Comparison of ENCODE assay signal across 31 cellular contexts in the genomic region with DNA sequence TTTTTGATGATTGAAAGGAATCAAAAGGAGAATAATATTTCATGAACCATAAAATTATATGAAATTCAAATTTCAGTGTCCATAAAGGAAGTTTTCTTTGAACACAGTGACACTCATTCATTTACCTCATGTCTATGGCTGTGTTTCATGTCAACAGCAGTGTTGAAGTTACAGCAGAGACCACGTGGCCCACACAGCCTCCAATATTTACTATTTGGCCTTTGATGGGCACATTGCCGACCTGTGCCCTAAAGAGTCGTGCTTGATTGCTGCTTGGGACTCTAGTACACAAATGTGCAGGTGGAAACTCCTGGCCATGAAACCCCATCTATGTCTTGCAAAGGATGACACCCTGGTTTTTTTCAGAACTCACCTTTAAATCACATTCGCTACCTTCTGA. TPM values are rescaled to one million over a fixed set of nuclear protein-coding genes. Genes with fewer than 3 reads are reported as not detected.
"Had no signal": no experiment of that assay in that cellular context is flagged by ENCODE, and none has a peak within 500 bp of the region (broad histone marks: within the 10 kb centered on the region; RNA-seq: fewer than 3 reads in every experiment).

No MANE protein-coding gene starts in this region.

- H3K36me3 ChIP-seq: colonic mucosa, esophagus muscularis mucosa, esophagus squamous epithelium, gastrocnemius medialis, gastroesophageal sphincter, heart left ventricle, heart right ventricle had no signal

- H3K27me3 ChIP-seq: colonic mucosa, foreskin keratinocyte, gastrocnemius medialis had no signal

- H3K4me1 ChIP-seq: colonic mucosa, esophagus muscularis mucosa, esophagus squamous epithelium, gastrocnemius medialis, gastroesophageal sphincter, heart left ventricle, heart right ventricle had no signal

- H3K27ac ChIP-seq: colonic mucosa, coronary artery, dorsolateral prefrontal cortex, epithelial cell of prostate, esophagus muscularis mucosa, esophagus squamous epithelium, foreskin keratinocyte, gastrocnemius medialis, gastroesophageal sphincter, heart left ventricle, heart right ventricle had no signal

- H3K4me3 ChIP-seq: colonic mucosa, coronary artery, dorsolateral prefrontal cortex, esophagus muscularis mucosa, esophagus squamous epithelium, gastrocnemius medialis, gastroesophageal sphincter, heart left ventricle, heart right ventricle had no signal

- DNase-seq: colonic mucosa; cortex of kidney; dermis blood vessel endothelial cell; dorsolateral prefrontal cortex; effector CD4-positive, alpha-beta T cell; effector CD8-positive, alpha-beta T cell; effector memory CD4-positive, alpha-beta T cell; effector memory CD8-positive, alpha-beta T cell; endodermal cell; erythroblast; esophagus squamous epithelium; foreskin fibroblast; foreskin keratinocyte; foreskin melanocyte; gastrocnemius medialis; glutamatergic neuron; head of caudate nucleus; heart left ventricle; heart right ventricle had no signal

- ATAC-seq: effector memory CD8-positive, alpha-beta T cell; esophagus mucosa; foreskin keratinocyte; gastrocnemius medialis; gastroesophageal sphincter; heart left ventricle; heart right ventricle had no signal

- H3K9me3 ChIP-seq: colonic mucosa, esophagus muscularis mucosa, esophagus squamous epithelium, gastrocnemius medialis, gastroesophageal sphincter, heart left ventricle, heart right ventricle had no signal

- FAIRE-seq: colon, endometrium, frontal cortex had no signal

RNA-seq across cellular contexts. Expression of gene CES1, which starts 57.0 kb away (rescaled TPM):
- total RNA-seq: dermis microvascular lymphatic vessel endothelial cell, endothelial cell of umbilical vein, epithelial cell of proximal tubule, foreskin keratinocyte, glomerular endothelial cell had no signal
- polyA plus RNA-seq: endothelial cell of umbilical vein had no signal
